Comparison of ENCODE assay signal across 8 cellular contexts in the genomic region with DNA sequence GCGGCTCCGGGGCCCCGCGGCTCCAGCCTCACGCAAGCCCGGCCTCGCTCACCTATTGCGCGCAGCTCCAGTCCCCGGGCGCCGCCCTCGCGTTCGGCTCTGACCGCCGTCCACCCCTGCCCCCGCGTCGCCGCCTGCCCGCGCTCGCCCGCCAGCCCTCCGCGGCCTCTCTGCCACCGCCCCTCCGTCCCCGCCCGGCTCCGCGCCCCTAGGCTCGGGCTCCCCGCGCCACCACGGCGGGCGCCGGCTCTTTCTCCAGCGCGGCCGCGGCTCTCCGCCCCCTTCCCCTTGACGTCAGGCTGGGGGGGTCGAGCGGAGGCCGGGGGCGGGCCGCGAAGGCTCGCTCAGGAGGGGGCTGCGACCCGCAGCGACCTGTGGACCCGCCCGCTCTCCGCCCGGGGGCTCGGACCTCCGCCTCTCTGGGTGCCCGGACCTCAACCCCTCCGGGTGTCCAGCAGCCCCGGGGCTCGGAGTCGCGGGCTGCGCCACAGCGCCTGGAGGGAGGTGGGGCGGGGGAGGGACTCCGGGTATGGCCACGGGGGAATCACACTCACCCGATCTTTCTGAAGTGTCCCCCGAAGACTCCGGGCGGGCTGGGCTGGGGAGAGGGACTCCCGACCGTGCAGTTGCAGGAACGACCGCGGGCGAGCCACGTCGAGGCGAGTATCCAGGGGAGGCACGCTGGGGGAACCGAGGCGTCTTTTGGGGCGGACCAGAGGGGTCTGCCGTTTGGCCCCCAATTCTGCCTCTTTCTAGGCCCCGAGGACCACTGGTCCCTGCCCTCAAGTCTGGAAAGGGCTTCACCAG. TPM values are rescaled to one million over a fixed set of nuclear protein-coding genes. Genes with fewer than 3 reads are reported as not detected.
DNase-seq lines count a peak whose midpoint lies in the region; ATAC-seq and TF ChIP-seq lines count a peak whose summit lies in the region.

A gene with protein sequence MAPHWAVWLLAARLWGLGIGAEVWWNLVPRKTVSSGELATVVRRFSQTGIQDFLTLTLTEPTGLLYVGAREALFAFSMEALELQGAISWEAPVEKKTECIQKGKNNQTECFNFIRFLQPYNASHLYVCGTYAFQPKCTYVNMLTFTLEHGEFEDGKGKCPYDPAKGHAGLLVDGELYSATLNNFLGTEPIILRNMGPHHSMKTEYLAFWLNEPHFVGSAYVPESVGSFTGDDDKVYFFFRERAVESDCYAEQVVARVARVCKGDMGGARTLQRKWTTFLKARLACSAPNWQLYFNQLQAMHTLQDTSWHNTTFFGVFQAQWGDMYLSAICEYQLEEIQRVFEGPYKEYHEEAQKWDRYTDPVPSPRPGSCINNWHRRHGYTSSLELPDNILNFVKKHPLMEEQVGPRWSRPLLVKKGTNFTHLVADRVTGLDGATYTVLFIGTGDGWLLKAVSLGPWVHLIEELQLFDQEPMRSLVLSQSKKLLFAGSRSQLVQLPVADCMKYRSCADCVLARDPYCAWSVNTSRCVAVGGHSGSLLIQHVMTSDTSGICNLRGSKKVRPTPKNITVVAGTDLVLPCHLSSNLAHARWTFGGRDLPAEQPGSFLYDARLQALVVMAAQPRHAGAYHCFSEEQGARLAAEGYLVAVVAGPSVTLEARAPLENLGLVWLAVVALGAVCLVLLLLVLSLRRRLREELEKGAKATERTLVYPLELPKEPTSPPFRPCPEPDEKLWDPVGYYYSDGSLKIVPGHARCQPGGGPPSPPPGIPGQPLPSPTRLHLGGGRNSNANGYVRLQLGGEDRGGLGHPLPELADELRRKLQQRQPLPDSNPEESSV (minus strand): TSS at position 257 of the 807 bp plus-strand sequence. CDS start 2,194 bp downstream, outside the sequence.

- H3K27me3 Mint-ChIP-seq in activated naive CD8-positive, alpha-beta T cell = no peaks in the 10 kb centered on the region
- H3K27me3 Mint-ChIP-seq in osteocyte (ENCODE audit: unreplicated experiment) = no peaks in the 10 kb centered on the region

- ATAC-seq in Panc1 = peak; percentile 65

- peaks cover 45% of the 10 kb centered on the region for H3K4me1 Mint-ChIP-seq in activated naive CD8-positive, alpha-beta T cell (ENCODE audit: low read depth)
- H3K4me1 Mint-ChIP-seq in osteocyte (ENCODE audit: unreplicated experiment) = peaks cover 28% of the 10 kb centered on the region

- in situ Hi-C loops in Panc1 (cut with HindIII; ENCODE audit: low pct_unique_long_range_greater_than_20kb, low sequenced_read_pairs) = no loop called here

- no peaks in the 10 kb centered on the region for H3K36me3 Mint-ChIP-seq in activated naive CD8-positive, alpha-beta T cell
- H3K36me3 Mint-ChIP-seq in osteocyte (ENCODE audit: unreplicated experiment) = peaks cover 8% of the 10 kb centered on the region

- H3K4me1 ChIP-seq in Panc1 (ENCODE audit: control insufficient read depth, insufficient read depth, low read length) (peaks cover 22% of the 10 kb centered on the region), cardiac muscle cell (ENCODE audit: low read depth) (peaks cover 3% of the 10 kb centered on the region)

- intact Hi-C loops in Panc1 (cut with micrococcal nuclease; ENCODE audit: unreplicated experiment) = no loop called here

- no TSS peak for BruUV-seq in Panc1 (replicated peaks; lab: Mats Ljungman, UMichigan)

- peak; percentile 47 for DNase-seq in stimulated activated CD4-positive, alpha-beta T cell treated with anti-CD3 and anti-CD28 coated beads, Interleukin-12 subunit alpha, Interleukin-12 subunit beta, amount 100 ng/mL, for 4 hours
- DNase-seq in stimulated activated CD4-positive, alpha-beta T cell treated with anti-CD3 and anti-CD28 coated beads, Interleukin-1b, Interleukin-23, amount 100 ng/mL, for 48 hours = no peak
- DNase-seq in Panc1 (ENCODE audit: low read depth, low spot score) (no peak), cardiac muscle cell (ENCODE audit: low read depth in 1 of 2, low spot score in 1 of 2) (peak; percentile 50 to 81), osteocyte (ENCODE audit: extremely low spot score, unreplicated experiment) (no peak), cerebellar cortex (ENCODE audit: low spot score) (no peak), COLO829 (ENCODE audit: low spot score) (no peak)

- H3K9me3 Mint-ChIP-seq in activated naive CD8-positive, alpha-beta T cell (ENCODE audit: low read depth) = no peaks in the 10 kb centered on the region
- H3K9me3 Mint-ChIP-seq in osteocyte (ENCODE audit: unreplicated experiment) = no peaks in the 10 kb centered on the region

- H3K27me3 ChIP-seq in Panc1 (ENCODE audit: control insufficient read depth, insufficient read depth, low read length) (no peaks in the 10 kb centered on the region), cardiac muscle cell (no peaks in the 10 kb centered on the region)

- CTCF ChIA-PET in Panc1 (lab: Charles Lee) = interaction anchor here (0.7 kb wide), 1 partner anchor 8 kb away, joined by 3 read pairs; no protein-coding TSS in a partner anchor

- no peaks in the 10 kb centered on the region for H3K9me3 ChIP-seq in Panc1 (ENCODE audit: control insufficient read depth, insufficient read depth, low read depth, low read length)
- no peaks in the 10 kb centered on the region for H3K9me3 ChIP-seq in cardiac muscle cell (ENCODE audit: low read depth)

- TF ChIP-seq CTCF in Panc1 (IDR thresholded peaks at IDR 0.05) = no peak
- no peak for TF ChIP-seq CTCF in cardiac muscle cell (IDR thresholded peaks at IDR 0.05; ENCODE audit: low read depth, low read length)
- no peak for TF ChIP-seq CTCF in osteocyte (IDR thresholded peaks at IDR 0.05)

- H3K4me3 ChIP-seq in Panc1 (ENCODE audit: low read depth in 2 of 2, low read length in 2 of 2) = peak within 1 kb of the TSS; percentile 66 to 70
- H3K4me3 ChIP-seq in cardiac muscle cell = peak within 1 kb of the TSS; percentile 89

- H3K4me3 Mint-ChIP-seq in activated naive CD8-positive, alpha-beta T cell = peak within 1 kb of the TSS; percentile 87
- peak within 1 kb of the TSS; percentile 68 for H3K4me3 Mint-ChIP-seq in osteocyte (ENCODE audit: unreplicated experiment)

- H3K36me3 ChIP-seq in Panc1 (ENCODE audit: control insufficient read depth, insufficient read depth, low read length) = peaks cover 6% of the 10 kb centered on the region; the same call in 1 of the 2 replicates
- H3K36me3 ChIP-seq in cardiac muscle cell = peaks cover 8% of the 10 kb centered on the region

- POLR2A ChIA-PET in Panc1 (lab: Charles Lee) = interaction anchor here (0.6 kb wide), 1 partner anchor 237 kb away, joined by 3 read pairs; no protein-coding TSS in a partner anchor

- peak within 1 kb of the TSS; percentile 92 for H3K27ac ChIP-seq in Panc1 (ENCODE audit: low read length)
- H3K27ac ChIP-seq in cardiac muscle cell = peak within 1 kb of the TSS; percentile 94

- peak within 1 kb of the TSS; percentile 64 for H3K27ac Mint-ChIP-seq in activated naive CD8-positive, alpha-beta T cell
- no peak within 1 kb of the TSS for H3K27ac Mint-ChIP-seq in osteocyte (ENCODE audit: unreplicated experiment)

RNA-seq across cellular contexts. Expression of the gene that starts here (rescaled TPM):
- total RNA-seq in Panc1 (2021; ENCODE audit: unreplicated experiment) (40.2 TPM), cardiac muscle cell (45.7 and 53.6 TPM in 2 replicates), osteocyte (33.8 and 39.1 TPM in 2 replicates)
- polyA plus RNA-seq in Panc1 (2012; ENCODE audit: insufficient read length) = 54.0 TPM
- polyA plus RNA-seq in cardiac muscle cell = 27.9 and 31.1 TPM in 2 replicates

Comparison
In these comparisons a context has a peak if more than half of its experiments do, and no peak if none do; other contexts are left out.
1. DNase-seq: peak in stimulated activated CD4-positive, alpha-beta T cell treated with anti-CD3 and anti-CD28 coated beads, Interleukin-12 subunit alpha, Interleukin-12 subunit beta, amount 100 ng/mL, for 4 hours (single experiment) and cardiac muscle cell (2 of 2); none in stimulated activated CD4-positive, alpha-beta T cell treated with anti-CD3 and anti-CD28 coated beads, Interleukin-1b, Interleukin-23, amount 100 ng/mL, for 48 hours (single experiment), Panc1 (single experiment), osteocyte (single experiment), cerebellar cortex (single experiment) and COLO829 (single experiment).